ENCODE assay signal across 9 cellular contexts in genomic region chr16:21277927-21278706, GRCh38. TPM values are rescaled to one million over a fixed set of nuclear protein-coding genes. Genes with fewer than 3 reads are reported as not detected.
A peak's percentile ranks its signal among the peaks of the same experiment; 100 is the strongest.
DNase-seq lines count a peak whose midpoint lies in the region; ATAC-seq, FAIRE-seq and TF ChIP-seq lines count a peak whose summit lies in the region.
"Had no signal": no experiment of that assay in that cellular context is flagged by ENCODE, and none has a peak within 500 bp of the region (broad histone marks: within the 10 kb centered on the region; RNA-seq: fewer than 3 reads in every experiment).

CRYM (minus strand) TSS chr16:21278290; CDS start chr16:21278251, 39 bp downstream.

- peaks cover 21% of the 10 kb centered on the region for H3K4me1 Mint-ChIP-seq in GM23338
- peaks cover 20% of the 10 kb centered on the region for H3K4me1 Mint-ChIP-seq in neural crest cell

- H3K79me2 ChIP-seq in GM23338 (replicated peaks; ENCODE audit: insufficient read depth): no peaks in the 10 kb centered on the region

- no peak within 1 kb of the TSS for H3K27ac ChIP-seq in GM23338 (ENCODE audit: low read depth)
- H3K27ac ChIP-seq: SK-N-MC had no signal

- H3K27ac Mint-ChIP-seq in GM23338 (no peak within 1 kb of the TSS), neural crest cell (ENCODE audit: unreplicated experiment) (no peak within 1 kb of the TSS)

- peaks cover 11% of the 10 kb centered on the region for H3K27me3 Mint-ChIP-seq in GM23338 (ENCODE audit: insufficient read depth, low read depth, poor library complexity)
- peaks cover 78% of the 10 kb centered on the region for H3K27me3 Mint-ChIP-seq in neural crest cell (ENCODE audit: low read depth)

- H3K4me3 Mint-ChIP-seq in GM23338: peak within 1 kb of the TSS; percentile 75
- H3K4me3 Mint-ChIP-seq in neural crest cell: peak within 1 kb of the TSS; percentile 52

- no peaks in the 10 kb centered on the region; the same call in 1 of the 2 replicates for H4K20me1 ChIP-seq in GM23338 (replicated peaks; ENCODE audit: insufficient read depth)

- peaks cover 18% of the 10 kb centered on the region; the same call in 1 of the 2 replicates for H3K27me3 ChIP-seq in GM23338 (ENCODE audit: insufficient read depth)

- H3K36me3 Mint-ChIP-seq in GM23338 (ENCODE audit: low read depth) (no peaks in the 10 kb centered on the region), neural crest cell (ENCODE audit: low read depth) (no peaks in the 10 kb centered on the region)

- no peak for FAIRE-seq in urothelium cell line (lab: Jason Lieb, UNC)

- H3K4me1 ChIP-seq in GM23338 (ENCODE audit: insufficient read depth): peaks cover 17% of the 10 kb centered on the region; the same call in 1 of the 2 replicates

- DNase-seq in Caki2 (ENCODE audit: low read depth): peak; percentile 64
- DNase-seq in GM23338 (ENCODE audit: low spot score): peak; percentile 89
- DNase-seq in NCI-H2171 (lab: John Stamatoyannopoulos, UW): peak; percentile 71
- DNase-seq in activated T-cell treated with anti-CD3 and anti-CD28 coated beads for 1 hour (ENCODE audit: low read depth): peak; percentile 14
- DNase-seq in fibroblast of pulmonary artery (ENCODE audit: low read depth): peak; percentile 26
- peak; percentile 65 for DNase-seq in neural crest cell (ENCODE audit: low read depth, low spot score)
- DNase-seq in urothelium cell line (ENCODE audit: low spot score): peak; percentile 82

- peak within 1 kb of the TSS; percentile 100 for H2AFZ ChIP-seq in GM23338

- H3K4me2 ChIP-seq in GM23338: peak within 1 kb of the TSS; percentile 99

- ATAC-seq in GM23338 (peak; percentile 95), GM19328 (IDR thresholded peaks at IDR 0.05; ENCODE audit: unreplicated experiment) (no peak)

- TF ChIP-seq CTCF in GM23338 (conservative IDR thresholded peaks at IDR 0.05; ENCODE audit: low read depth in 2 of 2) (peak; percentile 78 to 82), fibroblast of pulmonary artery (IDR thresholded peaks at IDR 0.05; ENCODE audit: low read length, missing control alignments) (peak; percentile 63), neural crest cell (conservative IDR thresholded peaks at IDR 0.05) (peak; percentile 92)

- H3F3A ChIP-seq in GM23338 (replicated peaks; ENCODE audit: low read depth): no peaks in the 10 kb centered on the region

- no peaks in the 10 kb centered on the region for H3K9me3 Mint-ChIP-seq in GM23338
- H3K9me3 Mint-ChIP-seq in neural crest cell: no peaks in the 10 kb centered on the region

- in situ Hi-C loops in Caki2 (cut with HindIII; ENCODE audit: low pct_unique_long_range_greater_than_20kb, low sequenced_read_pairs): no loop called here

- no peaks in the 10 kb centered on the region for H3K9me2 ChIP-seq in GM23338 (ENCODE audit: insufficient read depth)

- H3K36me3 ChIP-seq in GM23338 (ENCODE audit: insufficient read depth): no peaks in the 10 kb centered on the region

- H3K4me3 ChIP-seq in GM23338: peak within 1 kb of the TSS; percentile 89
- H3K4me3 ChIP-seq in fibroblast of pulmonary artery (replicated peaks; ENCODE audit: low read depth, low read length): peak within 1 kb of the TSS; percentile 27
- H3K4me3 ChIP-seq: SK-N-MC had no signal

TF ChIP-seq in GM23338, 12 proteins besides CTCF, POLR2A, EP300 and RAD21:
- peak; percentile 62 for TF ChIP-seq POLR2AphosphoS5 (IDR thresholded peaks at IDR 0.05; ENCODE audit: low read depth)
- no peak for TF ChIP-seq JUNB (IDR thresholded peaks at IDR 0.05; ENCODE audit: unreplicated experiment)

RNA-seq across cellular contexts. Expression of gene CRYM, which starts in this region (rescaled TPM):
- 10.7 and 20.5 TPM in 2 replicates for total RNA-seq in Caki2 (2014; rRNA removed; shearing (Covaris generic); ENCODE audit: low replicate concordance)
- 15.5 and 18.0 TPM in 2 replicates for total RNA-seq in GM23338 (2014; rRNA removed; shearing (Covaris generic))
- 15.2 and 17.6 TPM in 2 replicates for polyA plus RNA-seq in GM23338 (2016; fragmentation: Nextera tagmentation; extraction: Ambion mirVana)
- 1.2 and 2.2 TPM in 2 replicates for total RNA-seq in neural crest cell

Comparison
In these comparisons a context has a peak if more than half of its experiments do, and no peak if none do; other contexts are left out.
1. DNase-seq: peak in every context shown above with its lines; median percentile 89 in GM23338; 82 in urothelium cell line; 71 in NCI-H2171; 65 in neural crest cell; 64 in Caki2; 26 in fibroblast of pulmonary artery; 14 in activated T-cell treated with anti-CD3 and anti-CD28 coated beads for 1 hour.